ENCODE assay signal across 1 cellular context in the genomic region with DNA sequence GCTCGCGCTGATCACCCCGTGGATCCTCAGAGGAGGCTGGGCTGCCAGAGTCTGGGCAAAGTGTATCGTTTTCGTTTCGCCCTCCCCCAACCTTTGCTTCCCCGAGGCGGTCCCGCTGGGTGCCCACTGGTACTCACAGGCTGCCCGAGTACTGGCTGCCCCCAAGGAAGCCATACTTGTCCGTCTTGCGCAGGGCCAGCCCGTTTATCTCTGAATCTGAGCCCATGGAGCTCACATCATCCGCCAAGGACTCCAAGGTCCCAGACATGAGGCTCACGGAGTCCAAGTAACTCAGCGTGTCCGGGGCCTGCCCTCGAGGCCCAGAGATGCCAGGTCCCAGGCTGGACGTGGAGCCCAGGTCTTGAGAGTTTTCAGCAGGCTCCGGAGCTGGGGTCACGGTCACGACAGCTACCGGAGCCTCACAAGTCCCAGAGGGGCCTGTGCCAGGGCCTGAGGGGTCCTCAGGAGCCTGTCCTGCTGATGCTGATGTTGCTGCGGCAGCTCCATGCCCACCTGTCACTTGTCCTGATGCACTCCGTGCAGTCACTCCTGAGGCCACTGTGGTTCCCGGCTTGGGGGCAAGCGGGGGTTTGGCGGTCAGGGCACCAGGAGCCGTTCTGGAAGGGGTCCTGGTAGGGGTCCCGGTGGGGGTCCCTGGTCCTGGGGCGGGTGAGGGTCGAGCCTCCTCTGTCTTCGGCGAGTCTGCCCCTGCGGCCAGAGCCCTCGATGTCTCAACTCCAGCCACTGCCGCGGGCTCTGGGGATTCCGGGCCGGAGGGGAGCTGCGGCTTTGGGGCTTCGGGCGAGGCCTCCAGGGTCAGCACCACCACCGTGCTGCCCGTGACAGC.
TF ChIP-seq lines count a peak whose summit lies in the region.

No MANE protein-coding gene starts in this region.

TF ChIP-seq in HepG2, 621 proteins besides CTCF, POLR2A, EP300 and RAD21 (continued from another document and continues in another):
- TF ChIP-seq TRAFD1 (CRISPR knock-in tag; IDR thresholded peaks at IDR 0.05; ENCODE audit: borderline replicate concordance) = peak; percentile 46; the same call in 1 of the 2 replicates
- no peak for TF ChIP-seq ATF3 (CRISPR knock-in tag; IDR thresholded peaks at IDR 0.05)
- TF ChIP-seq HOMEZ (CRISPR knock-in tag; IDR thresholded peaks at IDR 0.05; ENCODE audit: low read depth) = no peak
- TF ChIP-seq XBP1 (CRISPR knock-in tag; IDR thresholded peaks at IDR 0.05) = no peak
- TF ChIP-seq, protein P1, sequence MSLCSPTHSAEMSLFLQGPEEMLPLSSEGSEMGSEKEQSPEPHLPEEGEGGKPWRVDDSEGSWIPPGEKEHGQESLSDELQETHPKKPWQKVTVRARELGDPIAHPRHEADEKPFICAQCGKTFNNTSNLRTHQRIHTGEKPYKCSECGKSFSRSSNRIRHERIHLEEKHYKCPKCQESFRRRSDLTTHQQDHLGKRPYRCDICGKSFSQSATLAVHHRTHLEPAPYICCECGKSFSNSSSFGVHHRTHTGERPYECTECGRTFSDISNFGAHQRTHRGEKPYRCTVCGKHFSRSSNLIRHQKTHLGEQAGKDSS (CRISPR knock-in tag; IDR thresholded peaks at IDR 0.05; ENCODE audit: borderline replicate concordance, low read depth) = no peak
- TF ChIP-seq NFYB (CRISPR knock-in tag; IDR thresholded peaks at IDR 0.05) = no peak
- TF ChIP-seq ZNF382 (CRISPR knock-in tag; IDR thresholded peaks at IDR 0.05; ENCODE audit: borderline replicate concordance) = no peak
- TF ChIP-seq BHLHE40 (IDR thresholded peaks at IDR 0.05; ENCODE audit: low read length) = no peak
- no peak for TF ChIP-seq ZNF766 (CRISPR knock-in tag; IDR thresholded peaks at IDR 0.05; ENCODE audit: borderline replicate concordance)
- TF ChIP-seq SPEN (CRISPR knock-in tag; IDR thresholded peaks at IDR 0.05; ENCODE audit: low read depth) = no peak; the same call in 1 of the 2 replicates
- no peak for TF ChIP-seq GATAD1 (CRISPR knock-in tag; IDR thresholded peaks at IDR 0.05)
- TF ChIP-seq ZNF329 (CRISPR knock-in tag; IDR thresholded peaks at IDR 0.05; ENCODE audit: low read depth) = no peak
- TF ChIP-seq, protein P2, sequence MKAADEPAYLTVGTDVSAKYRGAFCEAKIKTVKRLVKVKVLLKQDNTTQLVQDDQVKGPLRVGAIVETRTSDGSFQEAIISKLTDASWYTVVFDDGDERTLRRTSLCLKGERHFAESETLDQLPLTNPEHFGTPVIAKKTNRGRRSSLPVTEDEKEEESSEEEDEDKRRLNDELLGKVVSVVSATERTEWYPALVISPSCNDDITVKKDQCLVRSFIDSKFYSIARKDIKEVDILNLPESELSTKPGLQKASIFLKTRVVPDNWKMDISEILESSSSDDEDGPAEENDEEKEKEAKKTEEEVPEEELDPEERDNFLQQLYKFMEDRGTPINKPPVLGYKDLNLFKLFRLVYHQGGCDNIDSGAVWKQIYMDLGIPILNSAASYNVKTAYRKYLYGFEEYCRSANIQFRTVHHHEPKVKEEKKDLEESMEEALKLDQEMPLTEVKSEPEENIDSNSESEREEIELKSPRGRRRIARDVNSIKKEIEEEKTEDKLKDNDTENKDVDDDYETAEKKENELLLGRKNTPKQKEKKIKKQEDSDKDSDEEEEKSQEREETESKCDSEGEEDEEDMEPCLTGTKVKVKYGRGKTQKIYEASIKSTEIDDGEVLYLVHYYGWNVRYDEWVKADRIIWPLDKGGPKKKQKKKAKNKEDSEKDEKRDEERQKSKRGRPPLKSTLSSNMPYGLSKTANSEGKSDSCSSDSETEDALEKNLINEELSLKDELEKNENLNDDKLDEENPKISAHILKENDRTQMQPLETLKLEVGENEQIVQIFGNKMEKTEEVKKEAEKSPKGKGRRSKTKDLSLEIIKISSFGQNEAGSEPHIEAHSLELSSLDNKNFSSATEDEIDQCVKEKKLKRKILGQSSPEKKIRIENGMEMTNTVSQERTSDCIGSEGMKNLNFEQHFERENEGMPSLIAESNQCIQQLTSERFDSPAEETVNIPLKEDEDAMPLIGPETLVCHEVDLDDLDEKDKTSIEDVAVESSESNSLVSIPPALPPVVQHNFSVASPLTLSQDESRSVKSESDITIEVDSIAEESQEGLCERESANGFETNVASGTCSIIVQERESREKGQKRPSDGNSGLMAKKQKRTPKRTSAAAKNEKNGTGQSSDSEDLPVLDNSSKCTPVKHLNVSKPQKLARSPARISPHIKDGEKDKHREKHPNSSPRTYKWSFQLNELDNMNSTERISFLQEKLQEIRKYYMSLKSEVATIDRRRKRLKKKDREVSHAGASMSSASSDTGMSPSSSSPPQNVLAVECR (CRISPR knock-in tag; IDR thresholded peaks at IDR 0.05; ENCODE audit: borderline replicate concordance) = no peak; the same call in 1 of the 2 replicates
- TF ChIP-seq PATZ1 (CRISPR knock-in tag; IDR thresholded peaks at IDR 0.05) = no peak
- TF ChIP-seq, protein P3, sequence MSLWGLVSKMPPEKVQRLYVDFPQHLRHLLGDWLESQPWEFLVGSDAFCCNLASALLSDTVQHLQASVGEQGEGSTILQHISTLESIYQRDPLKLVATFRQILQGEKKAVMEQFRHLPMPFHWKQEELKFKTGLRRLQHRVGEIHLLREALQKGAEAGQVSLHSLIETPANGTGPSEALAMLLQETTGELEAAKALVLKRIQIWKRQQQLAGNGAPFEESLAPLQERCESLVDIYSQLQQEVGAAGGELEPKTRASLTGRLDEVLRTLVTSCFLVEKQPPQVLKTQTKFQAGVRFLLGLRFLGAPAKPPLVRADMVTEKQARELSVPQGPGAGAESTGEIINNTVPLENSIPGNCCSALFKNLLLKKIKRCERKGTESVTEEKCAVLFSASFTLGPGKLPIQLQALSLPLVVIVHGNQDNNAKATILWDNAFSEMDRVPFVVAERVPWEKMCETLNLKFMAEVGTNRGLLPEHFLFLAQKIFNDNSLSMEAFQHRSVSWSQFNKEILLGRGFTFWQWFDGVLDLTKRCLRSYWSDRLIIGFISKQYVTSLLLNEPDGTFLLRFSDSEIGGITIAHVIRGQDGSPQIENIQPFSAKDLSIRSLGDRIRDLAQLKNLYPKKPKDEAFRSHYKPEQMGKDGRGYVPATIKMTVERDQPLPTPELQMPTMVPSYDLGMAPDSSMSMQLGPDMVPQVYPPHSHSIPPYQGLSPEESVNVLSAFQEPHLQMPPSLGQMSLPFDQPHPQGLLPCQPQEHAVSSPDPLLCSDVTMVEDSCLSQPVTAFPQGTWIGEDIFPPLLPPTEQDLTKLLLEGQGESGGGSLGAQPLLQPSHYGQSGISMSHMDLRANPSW (CRISPR knock-in tag; IDR thresholded peaks at IDR 0.05; ENCODE audit: borderline replicate concordance) = no peak
- TF ChIP-seq GMEB2 (CRISPR knock-in tag; IDR thresholded peaks at IDR 0.05; ENCODE audit: low read depth) = no peak
- peak; percentile 58; the same call in 1 of the 2 replicates for TF ChIP-seq ZNF256 (CRISPR knock-in tag; conservative IDR thresholded peaks at IDR 0.05)
- TF ChIP-seq GZF1 (CRISPR knock-in tag; IDR thresholded peaks at IDR 0.05) = no peak
- no peak for TF ChIP-seq ZNF138 (CRISPR knock-in tag; IDR thresholded peaks at IDR 0.05; ENCODE audit: low read depth)
- TF ChIP-seq SP2 (CRISPR knock-in tag; IDR thresholded peaks at IDR 0.05) = no peak; the same call in 1 of the 2 replicates
- no peak for TF ChIP-seq THAP8 (CRISPR knock-in tag; IDR thresholded peaks at IDR 0.05; ENCODE audit: borderline replicate concordance)
- TF ChIP-seq NPAS2 (CRISPR knock-in tag; IDR thresholded peaks at IDR 0.05; ENCODE audit: borderline replicate concordance) = no peak
- TF ChIP-seq ZNF7 (CRISPR knock-in tag; IDR thresholded peaks at IDR 0.05) = no peak
- TF ChIP-seq KAT2B (IDR thresholded peaks at IDR 0.05; ENCODE audit: borderline replicate concordance, low read depth, low read length) = no peak
- no peak for TF ChIP-seq ATF7 (IDR thresholded peaks at IDR 0.05)
- no peak for TF ChIP-seq ATF7 (CRISPR knock-in tag; IDR thresholded peaks at IDR 0.05)
- TF ChIP-seq ZNF12 (CRISPR knock-in tag; IDR thresholded peaks at IDR 0.05) = no peak
- TF ChIP-seq DBP (CRISPR knock-in tag; IDR thresholded peaks at IDR 0.05; ENCODE audit: not compliant biosample characterization) = no peak
- 0 out of 2 replicates have a peak, but pooled peaks have one; percentile 9 for TF ChIP-seq ZSCAN31 (CRISPR knock-in tag; IDR thresholded peaks at IDR 0.05; ENCODE audit: low read depth)
- TF ChIP-seq ZNF616 (CRISPR knock-in tag; IDR thresholded peaks at IDR 0.05; ENCODE audit: low read depth) = no peak
- peak; percentile 63; the same call in 1 of the 2 replicates for TF ChIP-seq ZNF235 (CRISPR knock-in tag; IDR thresholded peaks at IDR 0.05; ENCODE audit: borderline replicate concordance)
- TF ChIP-seq ZNF251 (CRISPR knock-in tag; IDR thresholded peaks at IDR 0.05) = no peak
- no peak for TF ChIP-seq ATRX (CRISPR knock-in tag; IDR thresholded peaks at IDR 0.05; ENCODE audit: borderline replicate concordance)
- TF ChIP-seq HNRNPL (IDR thresholded peaks at IDR 0.05; ENCODE audit: low read depth, low read length) = peak; percentile 72
- TF ChIP-seq NFYC (CRISPR knock-in tag; IDR thresholded peaks at IDR 0.05) = no peak
- TF ChIP-seq RARA (CRISPR knock-in tag; IDR thresholded peaks at IDR 0.05) = no peak
- TF ChIP-seq JUN (CRISPR knock-in tag; IDR thresholded peaks at IDR 0.05) = no peak
- no peak for TF ChIP-seq RBAK (CRISPR knock-in tag; IDR thresholded peaks at IDR 0.05)
